8 cellular contexts compared by ENCODE assay signal in genomic region chr1:32201011-32201855, GRCh38. TPM values are rescaled to one million over a fixed set of nuclear protein-coding genes. Genes with fewer than 3 reads are reported as not detected.
A peak's percentile ranks its signal among the peaks of the same experiment; 100 is the strongest.
DNase-seq lines count a peak whose midpoint lies in the region; ATAC-seq and TF ChIP-seq lines count a peak whose summit lies in the region.

No MANE protein-coding gene starts in this region.

- peak overlapping the region; percentile 66 for H3K4me3 ChIP-seq in HUES6 (ENCODE audit: low read depth, low read length)

- H3K27me3 Mint-ChIP-seq in brain, result peaks cover 12% of the 10 kb centered on the region

- peak overlapping the region; percentile 97 to 99 (median 98) for H3K27ac Mint-ChIP-seq in brain

- ATAC-seq in GM18498 (IDR thresholded peaks at IDR 0.05; ENCODE audit: unreplicated experiment), result no peak

- peak overlapping the region; percentile 32 for H3K9ac ChIP-seq in HUES6 (ENCODE audit: low read length)

- peak in 1 of 2 experiments; percentile 14 for TF ChIP-seq CTCF in brain (conservative IDR thresholded peaks at IDR 0.05)

- H3K36me3 Mint-ChIP-seq in brain, result peaks cover 9% of the 10 kb centered on the region

- H3K36me3 ChIP-seq in HUES6 (ENCODE audit: control insufficient read depth, insufficient read depth, low read length), result peaks cover 24% of the 10 kb centered on the region

- peaks cover 27% of the 10 kb centered on the region for H3K4me1 ChIP-seq in HUES6 (ENCODE audit: control insufficient read depth, insufficient read depth, low read length)

- peaks cover 8% of the 10 kb centered on the region; the same call in 1 of the 2 replicates for H3K27me3 ChIP-seq in HUES6 (ENCODE audit: control insufficient read depth, insufficient read depth, low read length)

- DNase-seq in NCI-H1436 (lab: John Stamatoyannopoulos, UW), result peak; percentile 5
- DNase-seq in NCI-H1436 treated with DMSO at 0.1 percent for 48 hours (lab: John Stamatoyannopoulos, UW), result no peak
- peak; percentile 76 for DNase-seq in UCSD-AML1 (lab: John Stamatoyannopoulos, UW; ENCODE audit: unreplicated experiment)
- DNase-seq in iPS-NIHi7 (ENCODE audit: extremely low spot score), result peak; percentile 60
- peak; percentile 52 to 67 for DNase-seq in stimulated activated CD4-positive, alpha-beta T cell treated with anti-CD3 and anti-CD28 coated beads, Interleukin-15, amount 100 ng/mL, for 1 hour (ENCODE audit: low read depth in 1 of 2, low spot score in 1 of 2)

- no peaks in the 10 kb centered on the region for H3K9me3 Mint-ChIP-seq in brain

- no peak overlapping the region for H3K27ac ChIP-seq in HUES6 (ENCODE audit: low read depth, low read length)

- no peaks in the 10 kb centered on the region for H3K9me3 ChIP-seq in HUES6 (ENCODE audit: control insufficient read depth, insufficient read depth, low read depth, low read length)

- peak overlapping the region; percentile 82 to 90 (median 88) for H3K4me3 Mint-ChIP-seq in brain

- H3K4me1 Mint-ChIP-seq in brain, result peaks cover 77% of the 10 kb centered on the region

RNA-seq across cellular contexts. Expression of gene CCDC28B, which starts 0.8 kb away (rescaled TPM):
- 104 TPM for polyA plus RNA-seq in brain (ENCODE audit: insufficient read depth, low read depth, low replicate concordance)

RNA-seq across cellular contexts. Expression of gene IQCC, which starts 4.2 kb away (rescaled TPM):
- 8.3 TPM for polyA plus RNA-seq in brain (ENCODE audit: insufficient read depth, low read depth, low replicate concordance)

RNA-seq across cellular contexts. Expression of gene DCDC2B, which starts 7.7 kb away (rescaled TPM):
- polyA plus RNA-seq in brain (ENCODE audit: insufficient read depth, low read depth, low replicate concordance), result not detected

RNA-seq across cellular contexts. Expression of gene TMEM234, which starts 20.9 kb away (rescaled TPM):
- 9.2 TPM for polyA plus RNA-seq in brain (ENCODE audit: insufficient read depth, low read depth, low replicate concordance)

RNA-seq across cellular contexts. Expression of gene EIF3I, which starts 21.0 kb away (rescaled TPM):
- polyA plus RNA-seq in brain (ENCODE audit: insufficient read depth, low read depth, low replicate concordance), result 343 TPM
